21 cellular contexts compared by ENCODE assay signal in the genomic region with DNA sequence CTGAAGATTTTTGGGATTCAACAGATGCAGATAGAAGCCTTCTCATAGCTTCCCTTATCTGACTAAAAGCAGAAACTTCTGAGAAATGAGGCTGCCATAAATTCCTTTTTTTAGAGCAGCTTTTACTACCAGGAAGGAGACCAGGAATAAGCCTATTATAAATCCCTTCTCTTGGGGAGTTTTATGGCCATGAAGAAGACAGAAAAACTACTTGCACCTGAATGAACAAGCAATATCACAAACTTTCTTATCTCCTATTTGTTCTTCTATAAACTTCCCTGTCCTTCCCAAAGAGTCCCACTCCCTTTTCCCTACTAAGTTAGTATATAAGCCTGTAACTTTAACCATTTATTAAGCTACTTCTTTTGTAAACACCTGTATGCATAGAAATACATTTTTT.
"Had no signal": no experiment of that assay in that cellular context is flagged by ENCODE, and none has a peak within 500 bp of the region (broad histone marks: within the 10 kb centered on the region; RNA-seq: fewer than 3 reads in every experiment).

No MANE protein-coding gene starts in this region.

- H3K4me3 Mint-ChIP-seq: dendritic cell treated with granulocyte-macrophage colony-stimulating factor and Interleukin-4, amounts not matched to agents 40 ng/mL and 50 ng/mL, for 4 days; effector memory CD8-positive, alpha-beta T cell; immature natural killer cell; mesothelial cell of epicardium; naive thymus-derived CD4-positive, alpha-beta T cell had no signal

- H3K36me3 Mint-ChIP-seq: immature natural killer cell; mesothelial cell of epicardium; naive thymus-derived CD4-positive, alpha-beta T cell had no signal

- H3K36me3 ChIP-seq: esophagus muscularis mucosa, gastroesophageal sphincter, heart left ventricle, left lung, lower lobe of right lung had no signal

- FAIRE-seq: endothelial cell of umbilical vein had no signal

- H3K27ac ChIP-seq: esophagus muscularis mucosa, foreskin keratinocyte, gastroesophageal sphincter, heart left ventricle, hepatocyte, left lung, lower lobe of right lung had no signal

- H3K4me1 ChIP-seq: esophagus muscularis mucosa, foreskin keratinocyte, gastroesophageal sphincter, heart left ventricle, left lung, lower lobe of right lung had no signal

- ATAC-seq: effector memory CD8-positive, alpha-beta T cell; foreskin keratinocyte; gastroesophageal sphincter; heart left ventricle; left lung; left ventricle myocardium superior; lower lobe of right lung; naive thymus-derived CD4-positive, alpha-beta T cell had no signal

- H3K27me3 Mint-ChIP-seq: dendritic cell treated with granulocyte-macrophage colony-stimulating factor and Interleukin-4, amounts not matched to agents 40 ng/mL and 50 ng/mL, for 4 days; effector memory CD8-positive, alpha-beta T cell; naive thymus-derived CD4-positive, alpha-beta T cell had no signal

- H3K27me3 ChIP-seq: esophagus muscularis mucosa, foreskin keratinocyte, gastroesophageal sphincter, heart left ventricle, hepatocyte, left lung had no signal

- H3K4me3 ChIP-seq: esophagus muscularis mucosa, gastroesophageal sphincter, heart left ventricle, hepatocyte, left lung, lower lobe of right lung had no signal

- H3K9me3 Mint-ChIP-seq: dendritic cell treated with granulocyte-macrophage colony-stimulating factor and Interleukin-4, amounts not matched to agents 40 ng/mL and 50 ng/mL, for 4 days; mesothelial cell of epicardium had no signal

- H3K4me1 Mint-ChIP-seq: immature natural killer cell; mesothelial cell of epicardium; naive thymus-derived CD4-positive, alpha-beta T cell had no signal

- H3K9me3 ChIP-seq: esophagus muscularis mucosa, gastroesophageal sphincter, heart left ventricle, left lung, lower lobe of right lung had no signal

- H3K27ac Mint-ChIP-seq: dendritic cell treated with granulocyte-macrophage colony-stimulating factor and Interleukin-4, amounts not matched to agents 40 ng/mL and 50 ng/mL, for 4 days; effector memory CD8-positive, alpha-beta T cell; immature natural killer cell; mesothelial cell of epicardium; naive thymus-derived CD4-positive, alpha-beta T cell had no signal

- DNase-seq: cortex of kidney; effector CD8-positive, alpha-beta T cell; effector memory CD8-positive, alpha-beta T cell; foreskin keratinocyte; heart left ventricle; hypothalamus; immature natural killer cell; islet precursor cell; kidney; kidney glomerular epithelial cell; left lung; left ventricle myocardium superior; lower lobe of right lung; mesenchymal stem cell; naive thymus-derived CD4-positive, alpha-beta T cell had no signal
